ENCODE assay signal across 8 cellular contexts in the genomic region with DNA sequence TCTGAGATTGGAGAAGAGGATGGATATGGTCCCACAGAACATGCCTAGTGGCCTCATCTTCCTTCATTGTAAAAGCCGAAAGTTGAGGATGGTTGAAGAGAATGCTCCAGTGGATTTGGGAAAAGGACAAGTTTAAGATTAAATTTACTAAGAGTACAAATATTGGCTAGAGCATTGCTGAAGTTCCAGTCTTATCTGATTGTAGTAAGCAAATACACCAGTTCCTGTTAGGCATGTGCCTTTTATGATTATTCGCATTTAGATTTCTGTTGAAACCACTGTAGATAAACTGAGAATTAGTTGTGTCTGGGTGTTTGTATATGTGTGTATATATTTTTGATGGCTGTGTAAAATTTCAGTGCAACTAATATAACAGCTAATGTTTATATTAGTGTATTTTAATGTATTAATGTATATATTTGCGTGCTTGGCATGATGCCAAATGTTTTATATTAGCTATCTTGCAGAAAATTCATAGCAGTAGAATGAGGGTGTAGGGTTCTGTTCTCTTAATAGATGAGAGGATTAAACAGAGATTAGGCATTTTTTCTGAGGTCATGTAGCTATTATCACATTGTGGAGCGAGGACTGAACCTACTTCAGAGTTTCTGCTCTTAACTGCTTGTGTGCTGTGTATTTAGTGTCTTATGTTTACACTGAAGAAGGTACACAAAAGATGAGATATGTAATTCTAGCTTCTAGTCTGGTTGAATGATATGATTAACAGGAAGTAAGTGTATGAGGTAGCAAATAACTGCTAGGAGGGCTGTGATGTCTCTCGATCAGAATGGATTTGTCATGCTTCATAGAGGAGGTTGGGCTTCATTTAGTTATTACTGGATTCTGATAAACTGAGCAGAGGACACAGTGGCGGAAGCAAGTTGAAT. TPM values are rescaled to one million over a fixed set of nuclear protein-coding genes. Genes with fewer than 3 reads are reported as not detected.
DNase-seq lines count a peak whose midpoint lies in the region; ATAC-seq and TF ChIP-seq lines count a peak whose summit lies in the region.

No MANE protein-coding gene starts in this region.

- no peak overlapping the region for H3K4me3 ChIP-seq in brain microvascular endothelial cell (ENCODE audit: low read depth, low read length)

- ATAC-seq in HG02763 (IDR thresholded peaks at IDR 0.05; ENCODE audit: unreplicated experiment) = no peak
- no peak for ATAC-seq in HG02870 (IDR thresholded peaks at IDR 0.05; ENCODE audit: unreplicated experiment)

- in situ Hi-C loops in brain microvascular endothelial cell (cut with HindIII; ENCODE audit: low pct_ligation_motif_present, low sequenced_read_pairs) = no loop called here

- H3K27me3 ChIP-seq in brain microvascular endothelial cell (replicated peaks) = no peaks in the 10 kb centered on the region

- H3K27ac ChIP-seq in brain microvascular endothelial cell = peak overlapping the region; percentile 44

- H3K4me1 Mint-ChIP-seq in osteocyte (ENCODE audit: unreplicated experiment) = no peaks in the 10 kb centered on the region

- TF ChIP-seq CTCF in brain microvascular endothelial cell (IDR thresholded peaks at IDR 0.05; ENCODE audit: low read depth, low read length, missing control alignments) (no peak), osteocyte (IDR thresholded peaks at IDR 0.05) (no peak)

- peak; percentile 23 for DNase-seq in NCI-H748 (lab: John Stamatoyannopoulos, UW; ENCODE audit: unreplicated experiment)
- DNase-seq in NCI-H748 treated with DMSO at 0.1 percent for 48 hours (lab: John Stamatoyannopoulos, UW) = no peak
- peak; percentile 77 for DNase-seq in NCI-H2196 treated with DMSO at 0.1 percent for 48 hours (lab: John Stamatoyannopoulos, UW; ENCODE audit: unreplicated experiment)
- DNase-seq in brain microvascular endothelial cell = peak; percentile 47
- no peak for DNase-seq in osteocyte (ENCODE audit: extremely low spot score, unreplicated experiment)
- DNase-seq in KG1 (lab: John Stamatoyannopoulos, UW) = no peak

- H3K27ac Mint-ChIP-seq in osteocyte (ENCODE audit: unreplicated experiment) = peak overlapping the region; percentile 24

- H3K36me3 Mint-ChIP-seq in osteocyte (ENCODE audit: unreplicated experiment) = peaks cover 46% of the 10 kb centered on the region

- H3K4me3 Mint-ChIP-seq in osteocyte (ENCODE audit: unreplicated experiment) = no peak overlapping the region

- H3K27me3 Mint-ChIP-seq in osteocyte (ENCODE audit: unreplicated experiment) = no peaks in the 10 kb centered on the region

- peaks cover 45% of the 10 kb centered on the region for H3K36me3 ChIP-seq in brain microvascular endothelial cell (replicated peaks)

- no peaks in the 10 kb centered on the region for H3K9me3 Mint-ChIP-seq in osteocyte (ENCODE audit: unreplicated experiment)

RNA-seq across cellular contexts. Expression of a gene that starts 21.2 kb away (rescaled TPM):
- 50.2 and 55.6 TPM in 2 replicates for total RNA-seq in osteocyte

RNA-seq across cellular contexts. Expression of a gene that starts 22.6 kb away (rescaled TPM):
- total RNA-seq in osteocyte = 4.4 TPM in 2 replicates

RNA-seq across cellular contexts. Expression of a gene that starts 29.2 kb away (rescaled TPM):
- total RNA-seq in osteocyte = 41.7 and 44.5 TPM in 2 replicates

Comparison
In these comparisons a context has a peak if more than half of its experiments do, and no peak if none do; other contexts are left out.
1. DNase-seq: peak in NCI-H748 (single experiment), NCI-H2196 treated with DMSO at 0.1 percent for 48 hours (single experiment) and brain microvascular endothelial cell (single experiment); none in NCI-H748 treated with DMSO at 0.1 percent for 48 hours (single experiment), osteocyte (single experiment) and KG1 (single experiment).